13 cellular contexts compared by ENCODE assay signal in the genomic region with DNA sequence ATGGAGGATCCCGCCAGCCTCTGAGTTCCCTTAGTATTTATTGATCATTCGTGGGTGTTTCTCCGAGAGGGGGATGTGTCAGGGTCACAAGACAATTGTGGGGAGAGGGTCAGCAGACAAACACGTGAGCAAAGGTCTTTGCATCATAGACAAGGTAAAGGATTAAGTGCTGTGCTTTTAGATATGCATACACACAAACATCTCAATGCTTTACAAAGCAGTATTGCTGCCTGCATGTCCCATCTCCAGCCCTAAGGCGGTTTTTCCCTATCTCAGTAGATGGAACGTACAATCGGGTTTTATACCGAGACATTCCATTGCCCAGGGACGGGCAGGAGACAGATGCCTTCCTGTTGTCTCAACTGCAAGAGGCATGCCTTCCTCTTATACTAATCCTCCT. TPM values are rescaled to one million over a fixed set of nuclear protein-coding genes. Genes with fewer than 3 reads are reported as not detected.
"Had no signal": no experiment of that assay in that cellular context is flagged by ENCODE, and none has a peak within 500 bp of the region (broad histone marks: within the 10 kb centered on the region; RNA-seq: fewer than 3 reads in every experiment).

No MANE protein-coding gene starts in this region.

RNA-seq across cellular contexts. Expression of a gene that starts 59.1 kb away (rescaled TPM):
- total RNA-seq: hepatocyte, kidney epithelial cell, left cardiac atrium, left ventricle myocardium inferior, left ventricle myocardium superior, liver, lower leg skin, lower lobe of right lung, lung microvascular endothelial cell, mammary epithelial cell, mucosa of descending colon had no signal
- polyA plus RNA-seq: immature natural killer cell, keratinocyte, liver, mammary epithelial cell had no signal
